27 cellular contexts compared by ENCODE assay signal in genomic region chr16:71648162-71648561, GRCh38. TPM values are rescaled to one million over a fixed set of nuclear protein-coding genes. Genes with fewer than 3 reads are reported as not detected.
"Had no signal": no experiment of that assay in that cellular context is flagged by ENCODE, and none has a peak within 500 bp of the region (broad histone marks: within the 10 kb centered on the region; RNA-seq: fewer than 3 reads in every experiment).

No MANE protein-coding gene starts in this region.

- H3K4me3 ChIP-seq: colonic mucosa, dorsolateral prefrontal cortex, gastrocnemius medialis, hepatocyte, mucosa of descending colon, psoas muscle, tibial nerve had no signal

- H3K4me2 ChIP-seq: hepatocyte had no signal

- H3K79me2 ChIP-seq: hepatocyte had no signal

- H3K27me3 ChIP-seq: colonic mucosa, dorsolateral prefrontal cortex, gastrocnemius medialis, hepatocyte, neutrophil, tibial nerve had no signal

- DNase-seq: activated CD4-positive, alpha-beta T cell treated with anti-CD3 and anti-CD28 coated beads for 1 hour; activated CD4-positive, alpha-beta T cell treated with anti-CD3 and anti-CD28 coated beads, Interleukin-2, amount 10 ng/mL, durations not matched to agents 7 days and 5 days; activated CD8-positive, alpha-beta T cell treated with anti-CD3 and anti-CD28 coated beads for 36 hours; activated naive CD4-positive, alpha-beta T cell; activated T-cell treated with anti-CD3 and anti-CD28 coated beads, Interleukin-2, amount 50 U/mL, for 48 hours; cerebellar nuclear complex; colonic mucosa; effector memory CD4-positive, alpha-beta T cell; gastrocnemius medialis; left cardiac atrium; left ventricle myocardium superior; mucosa of descending colon; nephron progenitor cell; psoas muscle; stimulated activated CD4-positive, alpha-beta T cell treated with anti-CD3 and anti-CD28 coated beads, Interleukin-15, amount 100 ng/mL, for 24 hours; stimulated activated CD4-positive, alpha-beta T cell treated with anti-CD3 and anti-CD28 coated beads, Interleukin-2, amount 100 ng/mL, for 24 hours; stimulated activated naive CD4-positive, alpha-beta T cell; T-helper 17 cell had no signal

- H3K9me3 ChIP-seq: colonic mucosa, gastrocnemius medialis, mucosa of descending colon, neutrophil, psoas muscle, tibial nerve had no signal

- H3K4me1 ChIP-seq: colonic mucosa, gastrocnemius medialis, psoas muscle, tibial nerve had no signal

- ATAC-seq: activated CD8-positive, alpha-beta T cell treated with anti-CD3 and anti-CD28 coated beads for 36 hours; activated naive CD4-positive, alpha-beta T cell treated with anti-CD3 and anti-CD28 coated beads, Interleukin-2, amount 50 U/mL, for 72 hours; gastrocnemius medialis; left ventricle myocardium superior; psoas muscle; T-helper 17 cell had no signal

- H2AFZ ChIP-seq: hepatocyte had no signal

- FAIRE-seq: bronchial epithelial cell, keratinocyte had no signal

- H3K36me3 ChIP-seq: neutrophil had no signal

- H3K27ac ChIP-seq: colonic mucosa, dorsolateral prefrontal cortex, gastrocnemius medialis, hepatocyte, neutrophil, psoas muscle, tibial nerve had no signal

RNA-seq across cellular contexts. Expression of gene MARVELD3, which starts 22.2 kb away (rescaled TPM):
- total RNA-seq: activated CD4-positive, alpha-beta T cell treated with anti-CD3 and anti-CD28 coated beads, Interleukin-2, amount 10 ng/mL, durations not matched to agents 7 days and 5 days; activated CD8-positive, alpha-beta T cell treated with anti-CD3 and anti-CD28 coated beads for 36 hours; activated naive CD4-positive, alpha-beta T cell treated with anti-CD3 and anti-CD28 coated beads, Interleukin-2, amount 50 U/mL, for 72 hours; left cardiac atrium; left ventricle myocardium superior; lung microvascular endothelial cell; mesenteric fat pad; psoas muscle; T-helper 17 cell had no signal
